In genomic region chr2:223989206-223989859, GRCh38 we compare ENCODE assay signal across 17 cellular contexts. TPM values are rescaled to one million over a fixed set of nuclear protein-coding genes. Genes with fewer than 3 reads are reported as not detected.
DNase-seq lines count a peak whose midpoint lies in the region; ATAC-seq and TF ChIP-seq lines count a peak whose summit lies in the region.
"Had no signal": no experiment of that assay in that cellular context is flagged by ENCODE, and none has a peak within 500 bp of the region (broad histone marks: within the 10 kb centered on the region; RNA-seq: fewer than 3 reads in every experiment).

No MANE protein-coding gene starts in this region.

- H2BK15ac ChIP-seq in neuronal stem cell (ENCODE audit: low read length): no peak overlapping the region

- no CpG with 5 or more reads among the region's 10 CpGs for WGBS in neuronal stem cell (ENCODE audit: extremely low coverage in 2 of 2, insufficient read length in 2 of 2, insufficient replicate concordance in 1 of 2), 2 donors

- H3K14ac ChIP-seq in neuronal stem cell (ENCODE audit: low read length): peak overlapping the region; percentile 14

- H2AFZ ChIP-seq in OCI-LY1 (ENCODE audit: low read length) (no peak overlapping the region), neuronal stem cell (ENCODE audit: low read length) (no peak overlapping the region)

- no peaks in the 10 kb centered on the region for H4K20me1 ChIP-seq in OCI-LY1 (ENCODE audit: insufficient read depth, low read length)

- H3K27me3 ChIP-seq in OCI-LY1 (ENCODE audit: insufficient read depth, low read length) (0 out of 2 replicates have a peak, but pooled peaks cover 5% of the 10 kb centered on the region), colonic mucosa (no peaks in the 10 kb centered on the region), neuronal stem cell (ENCODE audit: control insufficient read depth in 3 of 3, insufficient read depth in 3 of 3, low read depth in 1 of 3, low read length in 3 of 3) (no peaks in the 10 kb centered on the region)

- no peak overlapping the region for H2BK5ac ChIP-seq in neuronal stem cell (ENCODE audit: low read length)

- H2AK5ac ChIP-seq in neuronal stem cell (ENCODE audit: low read depth, low read length): no peak overlapping the region

- intact Hi-C loops in colonic mucosa (cut with DNase I): no loop called here

- no peak overlapping the region for H4K8ac ChIP-seq in neuronal stem cell (ENCODE audit: low read depth, low read length)

- no peak overlapping the region for H3K4me3 ChIP-seq in OCI-LY1 (ENCODE audit: low read depth, low read length, poor library complexity, severe bottlenecking)
- H3K4me3 ChIP-seq in colonic mucosa: no peak overlapping the region
- H3K4me3 ChIP-seq in neuronal stem cell (ENCODE audit: low read length in 2 of 2): no peak overlapping the region
- H3K4me3 ChIP-seq: SK-N-MC had no signal

- no peak for ATAC-seq in GM19351 (IDR thresholded peaks at IDR 0.05; ENCODE audit: unreplicated experiment)
- ATAC-seq in GM18520 (IDR thresholded peaks at IDR 0.05; ENCODE audit: unreplicated experiment): no peak
- ATAC-seq in HG02938 (IDR thresholded peaks at IDR 0.05; ENCODE audit: unreplicated experiment): no peak
- ATAC-seq: natural killer cell treated with Interleukin-12 subunit alpha and Interleukin-12 subunit beta and Interleukin-15 and Interleukin-18, amount 100 ng/mL, for 72 hours had no signal

- H3K4me2 ChIP-seq in OCI-LY1 (ENCODE audit: low read length): no peak overlapping the region
- H3K4me2 ChIP-seq in neuronal stem cell (ENCODE audit: insufficient read depth, low read length, poor library complexity, severe bottlenecking): no peak overlapping the region

- H2BK120ac ChIP-seq in neuronal stem cell (ENCODE audit: low read depth, low read length): no peak overlapping the region

- H3K9me3 ChIP-seq in OCI-LY1 (ENCODE audit: low read length): no peaks in the 10 kb centered on the region
- no peaks in the 10 kb centered on the region for H3K9me3 ChIP-seq in colonic mucosa
- H3K9me3 ChIP-seq in neuronal stem cell (replicated peaks in 1 of 2; ENCODE audit: control insufficient read depth in 2 of 2, insufficient read depth in 1 of 2, low read depth in 1 of 2, low read length in 2 of 2): no peaks in the 10 kb centered on the region

- H3K4ac ChIP-seq in neuronal stem cell (ENCODE audit: low read length): no peak overlapping the region

- no peaks in the 10 kb centered on the region for H3F3A ChIP-seq in OCI-LY1 (ENCODE audit: insufficient read depth, low read length)

- no peak overlapping the region for H3K18ac ChIP-seq in neuronal stem cell (ENCODE audit: low read length)

- no peaks in the 10 kb centered on the region for H3K36me3 ChIP-seq in OCI-LY1 (ENCODE audit: insufficient read depth, low read length)
- H3K36me3 ChIP-seq in colonic mucosa: no peaks in the 10 kb centered on the region
- H3K36me3 ChIP-seq in neuronal stem cell (replicated peaks in 1 of 2; ENCODE audit: control insufficient read depth in 2 of 2, insufficient read depth in 2 of 2, low read length in 2 of 2): no peaks in the 10 kb centered on the region

- no peaks in the 10 kb centered on the region for H3K4me1 ChIP-seq in OCI-LY1 (ENCODE audit: insufficient read depth, low read length, severe bottlenecking)
- H3K4me1 ChIP-seq in colonic mucosa: no peaks in the 10 kb centered on the region
- H3K4me1 ChIP-seq in neuronal stem cell (ENCODE audit: control insufficient read depth in 2 of 2, insufficient read depth in 1 of 2, low read depth in 1 of 2, low read length in 2 of 2): peaks cover 0 to 4% of the 10 kb centered on the region in 2 donors

- no peaks in the 10 kb centered on the region for H3K79me1 ChIP-seq in neuronal stem cell (ENCODE audit: low read depth, low read length)

- peak; percentile 25; the same call in 1 of the 3 replicates for TF ChIP-seq CTCF in GM12872 (IDR thresholded peaks at IDR 0.05; ENCODE audit: insufficient read depth, low read depth, low read length)
- peak; percentile 66 for TF ChIP-seq CTCF in OCI-LY1 (IDR thresholded peaks at IDR 0.05; ENCODE audit: low read length)
- peak; percentile 35 for TF ChIP-seq CTCF in colonic mucosa (IDR thresholded peaks at IDR 0.05)

- DNase-seq in colonic mucosa (peak; percentile 56), neuronal stem cell (ENCODE audit: low spot score) (no peak), KG1 (lab: John Stamatoyannopoulos, UW) (no peak)
- DNase-seq: activated CD4-positive, CD25-positive, alpha-beta regulatory T cell treated with anti-CD3 and anti-CD28 coated beads, Interleukin-2, amount 50 U/mL, for 72 hours; CD4-positive, alpha-beta T cell; GDM1; islet precursor cell; Kasumi-1; NCI-H187 treated with DMSO at 0.1 percent for 48 hours; NCI-H774 had no signal

- no peaks in the 10 kb centered on the region for H3K9me2 ChIP-seq in OCI-LY1 (ENCODE audit: low read depth, low read length)

- H3K27ac ChIP-seq in OCI-LY1 (ENCODE audit: low read depth, low read length, poor library complexity, severe bottlenecking): no peak overlapping the region
- H3K27ac ChIP-seq in colonic mucosa: no peak overlapping the region
- no peak overlapping the region for H3K27ac ChIP-seq in neuronal stem cell (replicated peaks; ENCODE audit: low read length)
- H3K27ac ChIP-seq: SK-N-MC had no signal

- H2BK12ac ChIP-seq in neuronal stem cell (ENCODE audit: low read length): no peak overlapping the region

- H3K23ac ChIP-seq in neuronal stem cell (ENCODE audit: low read depth, low read length, poor library complexity): no peak overlapping the region

- no peak overlapping the region for H4K91ac ChIP-seq in neuronal stem cell (ENCODE audit: low read depth, low read length, poor library complexity)

- H3K9ac ChIP-seq in OCI-LY1 (ENCODE audit: low read length): no peak overlapping the region
- H3K9ac ChIP-seq in colonic mucosa (ENCODE audit: low read depth in 2 of 2, low read length in 2 of 2): no peak overlapping the region
- no peak overlapping the region for H3K9ac ChIP-seq in neuronal stem cell (ENCODE audit: low read depth, low read length, poor library complexity)

- no peaks in the 10 kb centered on the region for H3K79me2 ChIP-seq in OCI-LY1 (ENCODE audit: insufficient read depth, low read length)

RNA-seq across cellular contexts. Expression of gene MRPL44, which starts 32.1 kb away (rescaled TPM):
- total RNA-seq in colonic mucosa: 10 to 100 TPM; 40.8 to 49.4 TPM
- polyA plus RNA-seq in neuronal stem cell (2013, experiment 1 of 2): 33.4 TPM
- 35.3 TPM for polyA plus RNA-seq in neuronal stem cell (2013, experiment 2 of 2)

RNA-seq across cellular contexts. Expression of gene WDFY1, which starts 44.2 kb away (rescaled TPM):
- total RNA-seq in colonic mucosa: 10 to 100 TPM; 50.0 to 63.5 TPM
- 48.2 TPM for polyA plus RNA-seq in neuronal stem cell (2013, experiment 1 of 2)
- 49.2 TPM for polyA plus RNA-seq in neuronal stem cell (2013, experiment 2 of 2)

RNA-seq across cellular contexts. Expression of gene SERPINE2, which starts 49.8 kb away (rescaled TPM):
- total RNA-seq in colonic mucosa: 10 to 100 TPM; 13.6 to 19.2 TPM
- 19.1 TPM for polyA plus RNA-seq in neuronal stem cell (2013, experiment 1 of 2)
- 20.2 TPM for polyA plus RNA-seq in neuronal stem cell (2013, experiment 2 of 2)
